In the genomic region with DNA sequence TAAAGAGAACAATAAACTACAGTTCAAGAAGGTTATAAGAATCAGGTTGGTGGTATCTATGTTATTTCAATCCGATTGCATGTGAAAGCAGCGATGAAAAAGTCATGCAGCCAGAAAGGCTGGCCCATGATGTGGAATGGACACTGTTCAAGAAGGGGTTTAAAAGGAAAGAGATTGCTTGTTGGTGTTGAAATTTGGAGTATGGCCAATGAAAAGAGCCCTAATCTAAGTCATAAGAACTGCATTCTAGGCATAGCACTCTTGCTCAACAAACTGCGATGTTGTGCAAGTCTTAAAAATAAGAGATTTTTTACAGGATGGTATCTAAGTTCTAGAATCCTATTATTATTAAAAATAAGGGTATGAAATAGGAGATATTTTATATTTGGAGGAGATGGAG, we compare ENCODE assay signal across 11 cellular contexts.
A peak's percentile ranks its signal among the peaks of the same experiment; 100 is the strongest.
DNase-seq lines count a peak whose midpoint lies in the region; ATAC-seq, FAIRE-seq and TF ChIP-seq lines count a peak whose summit lies in the region.
"Had no signal": no experiment of that assay in that cellular context is flagged by ENCODE, and none has a peak within 500 bp of the region (broad histone marks: within the 10 kb centered on the region; RNA-seq: fewer than 3 reads in every experiment).

No MANE protein-coding gene starts in this region.

- ATAC-seq in natural killer cell (no peak), GM19351 (IDR thresholded peaks at IDR 0.05; ENCODE audit: unreplicated experiment) (no peak)

- no peak overlapping the region for H3K4me3 ChIP-seq in BLaER1 treated with 17β-estradiol and CSF1 and Interleukin-3, amounts not matched to agents 10 nM and 100 nM
- H3K4me3 ChIP-seq in trophoblast cell (ENCODE audit: low read depth, low read length): no peak overlapping the region
- no peak overlapping the region for H3K4me3 ChIP-seq in kidney (ENCODE audit: low read length in 2 of 2)

- TF ChIP-seq CTCF in natural killer cell (IDR thresholded peaks at IDR 0.05): no peak
- TF ChIP-seq CTCF in kidney (IDR thresholded peaks at IDR 0.05; ENCODE audit: borderline replicate concordance, extremely low read depth, insufficient read depth): no peak

- H2AFZ ChIP-seq in trophoblast cell (ENCODE audit: insufficient read depth, low read length, poor library complexity): no peak overlapping the region

- no CpG with 5 or more reads among the region's 3 CpGs for WGBS in trophoblast cell (ENCODE audit: extremely low coverage, insufficient coverage, insufficient read length)

- H4K20me1 ChIP-seq in BLaER1 treated with 17β-estradiol and CSF1 and Interleukin-3, amounts not matched to agents 10 nM and 100 nM: no peaks in the 10 kb centered on the region

- H4K12ac ChIP-seq in trophoblast cell (ENCODE audit: low read depth, low read length): no peak overlapping the region

- H2AK5ac ChIP-seq in trophoblast cell (ENCODE audit: low read length): no peak overlapping the region

- no peak overlapping the region for H4K91ac ChIP-seq in trophoblast cell (ENCODE audit: low read depth, low read length)

- DNase-seq in RPMI7951 (ENCODE audit: low read depth): peak; percentile 71
- DNase-seq in fibroblast of peridontal ligament (ENCODE audit: extremely low read depth): peak; percentile 100
- DNase-seq in trophoblast cell: peak; percentile 45 to 95
- DNase-seq in frontal cortex (ENCODE audit: low spot score in 2 of 2): no peak
- DNase-seq in natural killer cell: no peak
- no peak for DNase-seq in kidney
- DNase-seq: DND-41; effector memory CD4-positive, alpha-beta T cell; nephron progenitor cell had no signal

- H3K27ac Mint-ChIP-seq in natural killer cell: no peak overlapping the region
- H3K27ac Mint-ChIP-seq: nephron progenitor cell had no signal

- no peaks in the 10 kb centered on the region; a peak in 1 of 22 replicates for H3K36me3 ChIP-seq in BLaER1 treated with 17β-estradiol and CSF1 and Interleukin-3, amounts not matched to agents 10 nM and 100 nM
- H3K36me3 ChIP-seq in trophoblast cell (ENCODE audit: control insufficient read depth in 1 of 2, insufficient read depth in 2 of 2, low read length in 2 of 2): no peaks in the 10 kb centered on the region
- no peaks in the 10 kb centered on the region for H3K36me3 ChIP-seq in kidney (ENCODE audit: control insufficient read depth in 1 of 2, insufficient read depth in 2 of 2, low read length in 2 of 2)

- H2BK120ac ChIP-seq in trophoblast cell (ENCODE audit: insufficient read depth, low read length, poor library complexity): no peak overlapping the region

- H2BK5ac ChIP-seq in trophoblast cell (ENCODE audit: low read depth, low read length, poor library complexity): no peak overlapping the region

- no peak overlapping the region for H3K9ac ChIP-seq in BLaER1 treated with 17β-estradiol and CSF1 and Interleukin-3, amounts not matched to agents 10 nM and 100 nM
- no peak overlapping the region for H3K9ac ChIP-seq in trophoblast cell (ENCODE audit: low read length)
- H3K9ac ChIP-seq in kidney (ENCODE audit: low read length in 2 of 2): no peak overlapping the region

- no peaks in the 10 kb centered on the region for H3K79me2 ChIP-seq in trophoblast cell (ENCODE audit: control insufficient read depth, insufficient read depth, low read length, poor library complexity)

- H3K4me2 ChIP-seq in BLaER1 treated with 17β-estradiol and CSF1 and Interleukin-3, amounts not matched to agents 10 nM and 100 nM: peak overlapping the region in 8 of 11 experiments; percentile 5 to 74 (median 62); a peak in 12 of 22 replicates
- no peak overlapping the region for H3K4me2 ChIP-seq in trophoblast cell (ENCODE audit: low read length)

- peaks cover 0 to 97% (median 48%) of the 10 kb centered on the region in 10 experiments; a peak in 16 of 20 replicates for H3K4me1 ChIP-seq in BLaER1 treated with 17β-estradiol and CSF1 and Interleukin-3, amounts not matched to agents 10 nM and 100 nM
- H3K4me1 ChIP-seq in trophoblast cell (ENCODE audit: control insufficient read depth in 1 of 2, insufficient read depth in 2 of 2, low read length in 2 of 2): peaks cover 0 to 3% of the 10 kb centered on the region in 2 experiments
- H3K4me1 ChIP-seq in kidney (ENCODE audit: control insufficient read depth in 1 of 2, insufficient read depth in 1 of 2, low read depth in 1 of 2, low read length in 2 of 2): no peaks in the 10 kb centered on the region

- no peak overlapping the region for H3K4me3 Mint-ChIP-seq in natural killer cell
- H3K4me3 Mint-ChIP-seq: nephron progenitor cell had no signal

- H3K27ac ChIP-seq in BLaER1 treated with 17β-estradiol and CSF1 and Interleukin-3, amounts not matched to agents 10 nM and 100 nM: peak overlapping the region in 2 of 11 experiments; percentile 10 to 46; a peak in 3 of 22 replicates
- H3K27ac ChIP-seq in trophoblast cell (ENCODE audit: low read depth, low read length) (no peak overlapping the region), kidney (ENCODE audit: low read depth in 2 of 2, low read length in 2 of 2) (no peak overlapping the region)

- no peaks in the 10 kb centered on the region; a peak in 1 of 22 replicates for H3K27me3 ChIP-seq in BLaER1 treated with 17β-estradiol and CSF1 and Interleukin-3, amounts not matched to agents 10 nM and 100 nM
- H3K27me3 ChIP-seq in trophoblast cell (ENCODE audit: insufficient read depth, low read length): no peaks in the 10 kb centered on the region

- no peak overlapping the region for H2BK12ac ChIP-seq in trophoblast cell (ENCODE audit: low read length)

- intact Hi-C loops in natural killer cell (cut with micrococcal nuclease) (no loop called here), kidney (cut with DNase I) (no loop called here)

- FAIRE-seq in frontal cortex (lab: Jason Lieb, UNC) (no peak), kidney (lab: Jason Lieb, UNC) (no peak)

- H3K9me3 Mint-ChIP-seq in natural killer cell: peaks cover 2 to 3% of the 10 kb centered on the region in 2 donors
- H3K9me3 Mint-ChIP-seq: nephron progenitor cell had no signal

- no peak overlapping the region for H3K18ac ChIP-seq in trophoblast cell (ENCODE audit: low read length)

- no peaks in the 10 kb centered on the region for H3K4me1 Mint-ChIP-seq in natural killer cell

- H3K23ac ChIP-seq in trophoblast cell (ENCODE audit: low read length): no peak overlapping the region

- no peaks in the 10 kb centered on the region for H3K36me3 Mint-ChIP-seq in natural killer cell

- no peak overlapping the region for H3K4ac ChIP-seq in trophoblast cell (ENCODE audit: low read depth, low read length)

- no peaks in the 10 kb centered on the region for H3K27me3 Mint-ChIP-seq in natural killer cell (ENCODE audit: low read depth in 2 of 2)

- peaks cover 0 to 9% (median 0%) of the 10 kb centered on the region in 11 experiments; a peak in 4 of 22 replicates for H3K9me3 ChIP-seq in BLaER1 treated with 17β-estradiol and CSF1 and Interleukin-3, amounts not matched to agents 10 nM and 100 nM (replicated peaks in 1 of 11)
- no peaks in the 10 kb centered on the region for H3K9me3 ChIP-seq in trophoblast cell (ENCODE audit: insufficient read depth, low read depth, low read length)
- no peaks in the 10 kb centered on the region for H3K9me3 ChIP-seq in kidney (ENCODE audit: control insufficient read depth in 1 of 2, low read length in 2 of 2)

- no peak overlapping the region for H4K8ac ChIP-seq in trophoblast cell (ENCODE audit: low read depth, low read length)

- no peak overlapping the region for H3K14ac ChIP-seq in trophoblast cell (ENCODE audit: low read length)

- H3K79me1 ChIP-seq in trophoblast cell (ENCODE audit: low read length): peaks cover 3% of the 10 kb centered on the region

Comparison
In these comparisons a context has a peak if more than half of its experiments do, and no peak if none do; other contexts are left out.
1. DNase-seq: peak in RPMI7951 (single experiment), fibroblast of peridontal ligament (single experiment) and trophoblast cell (2 of 2); none in frontal cortex (0 of 2), natural killer cell (single experiment) and kidney (single experiment).